In genomic region chr6:34919651-34920050, GRCh38 we compare ENCODE assay signal across 17 cellular contexts. TPM values are rescaled to one million over a fixed set of nuclear protein-coding genes. Genes with fewer than 3 reads are reported as not detected.
DNase-seq lines count a peak whose midpoint lies in the region; ATAC-seq, FAIRE-seq and TF ChIP-seq lines count a peak whose summit lies in the region.
"Had no signal": no experiment of that assay in that cellular context is flagged by ENCODE, and none has a peak within 500 bp of the region (broad histone marks: within the 10 kb centered on the region; RNA-seq: fewer than 3 reads in every experiment).

No MANE protein-coding gene starts in this region.

- H3K4me3 Mint-ChIP-seq in progenitor cell of endocrine pancreas (ENCODE audit: low read depth) (no peak overlapping the region), natural killer cell (no peak overlapping the region)

- peaks cover 1% of the 10 kb centered on the region for H3K36me3 Mint-ChIP-seq in progenitor cell of endocrine pancreas (ENCODE audit: insufficient read depth)
- no peaks in the 10 kb centered on the region for H3K36me3 Mint-ChIP-seq in natural killer cell

- no peak for FAIRE-seq in D721Med (lab: Jason Lieb, UNC)

- ATAC-seq in GM21423 (IDR thresholded peaks at IDR 0.05; ENCODE audit: unreplicated experiment) (no peak), natural killer cell (no peak)

- peak overlapping the region; percentile 64 for H3K27ac Mint-ChIP-seq in progenitor cell of endocrine pancreas
- no peak overlapping the region for H3K27ac Mint-ChIP-seq in natural killer cell

- no peak overlapping the region for H3K4me3 ChIP-seq in fibroblast of mammary gland (ENCODE audit: control insufficient read depth, low read depth, low read length)
- H3K4me3 ChIP-seq: hepatocyte had no signal

- H3K4me1 Mint-ChIP-seq in progenitor cell of endocrine pancreas (ENCODE audit: low read depth) (peaks cover 1% of the 10 kb centered on the region), natural killer cell (peaks cover 21 to 24% of the 10 kb centered on the region in 2 donors)

- intact Hi-C loops in natural killer cell (cut with micrococcal nuclease) = no loop called here

- peak; percentile 42 for DNase-seq in EL
- peak; percentile 34 for DNase-seq in MV-4-11 (lab: John Stamatoyannopoulos, UW)
- DNase-seq in fibroblast of mammary gland (ENCODE audit: low read depth) = peak; percentile 58
- DNase-seq in progenitor cell of endocrine pancreas (ENCODE audit: low spot score, unreplicated experiment) = no peak
- DNase-seq in NCI-H82 treated with DMSO at 0.1 percent for 48 hours (lab: John Stamatoyannopoulos, UW; ENCODE audit: unreplicated experiment) = no peak
- no peak for DNase-seq in D721Med (ENCODE audit: insufficient read length, low spot score)
- no peak for DNase-seq in natural killer cell
- DNase-seq: activated CD4-positive, alpha-beta T cell treated with anti-CD3 and anti-CD28 coated beads for 1 hour; activated effector memory CD4-positive, alpha-beta T cell treated with anti-CD3 and anti-CD28 coated beads, Interleukin-2, amount 50 U/mL, for 16 hours; amygdala; NCI-H1694 treated with DMSO at 0.1 percent for 48 hours; NCI-H446; SHP77 treated with DMSO at 0.1 percent for 48 hours; stimulated activated CD4-positive, alpha-beta T cell treated with anti-CD3 and anti-CD28 coated beads, Interleukin-4, amount 100 ng/mL, for 4 hours; T-helper 2 cell had no signal

- no peaks in the 10 kb centered on the region for H3K27me3 Mint-ChIP-seq in progenitor cell of endocrine pancreas
- H3K27me3 Mint-ChIP-seq in natural killer cell (ENCODE audit: low read depth in 2 of 2) = no peaks in the 10 kb centered on the region

- H3K9me3 Mint-ChIP-seq in progenitor cell of endocrine pancreas (ENCODE audit: low read depth) (no peaks in the 10 kb centered on the region), natural killer cell (no peaks in the 10 kb centered on the region)

- TF ChIP-seq CTCF in fibroblast of mammary gland (conservative IDR thresholded peaks at IDR 0.05; ENCODE audit: control insufficient read depth, insufficient read depth, low read depth, low read length) = no peak
- no peak for TF ChIP-seq CTCF in progenitor cell of endocrine pancreas (IDR thresholded peaks at IDR 0.05; ENCODE audit: unreplicated experiment)
- no peak for TF ChIP-seq CTCF in D721Med (IDR thresholded peaks at IDR 0.05; ENCODE audit: insufficient read depth, missing control alignments)
- TF ChIP-seq CTCF in natural killer cell (IDR thresholded peaks at IDR 0.05) = no peak

RNA-seq across cellular contexts. Expression of gene ANKS1A, which starts 30.6 kb away (rescaled TPM):
- total RNA-seq in progenitor cell of endocrine pancreas (36.4 and 39.3 TPM in 2 replicates), natural killer cell (10 to 100 TPM; 10.4 to 11.5 (median 10.9) TPM)

RNA-seq across cellular contexts. Expression of gene TAF11, which starts 31.8 kb away (rescaled TPM):
- 37.4 and 41.6 TPM in 2 replicates for total RNA-seq in progenitor cell of endocrine pancreas
- 10 to 100 TPM; 34.4 to 41.3 (median 36.2) TPM for total RNA-seq in natural killer cell

Comparison
In these comparisons a context has a peak if more than half of its experiments do, and no peak if none do; other contexts are left out.
1. DNase-seq: peak in EL (single experiment), MV-4-11 (single experiment) and fibroblast of mammary gland (single experiment); none in progenitor cell of endocrine pancreas (single experiment), NCI-H82 treated with DMSO at 0.1 percent for 48 hours (single experiment), D721Med (single experiment) and natural killer cell (single experiment).